ENCODE assay signal across 17 cellular contexts in the genomic region with DNA sequence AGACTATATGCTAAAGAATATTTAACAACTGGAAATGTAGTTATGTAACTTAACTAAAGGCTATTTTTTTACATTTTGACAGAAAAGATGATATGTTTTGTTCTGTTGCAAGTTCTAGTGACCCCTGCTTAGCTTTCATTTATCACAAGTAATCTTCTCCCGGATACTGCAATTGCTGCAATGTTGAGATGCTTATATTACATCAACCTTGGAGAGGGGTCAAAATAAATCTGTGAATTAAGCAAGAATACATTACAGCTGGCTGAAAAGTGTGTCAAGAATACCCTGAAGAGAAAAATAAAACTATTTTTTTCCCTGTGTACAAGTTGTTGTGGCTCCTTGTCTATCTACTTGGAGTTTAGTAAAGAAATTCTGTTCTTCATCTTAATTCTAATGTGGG.
DNase-seq lines count a peak whose midpoint lies in the region; ATAC-seq and TF ChIP-seq lines count a peak whose summit lies in the region.
"Had no signal": no experiment of that assay in that cellular context is flagged by ENCODE, and none has a peak within 500 bp of the region (broad histone marks: within the 10 kb centered on the region; RNA-seq: fewer than 3 reads in every experiment).

No MANE protein-coding gene starts in this region.

- no peak overlapping the region for H3K18ac ChIP-seq in IMR-90 (ENCODE audit: low read depth, low read length)
- H3K18ac ChIP-seq in mesenchymal stem cell (ENCODE audit: low read depth in 1 of 2, low read length in 2 of 2), result no peak overlapping the region

- in situ Hi-C loops in IMR-90 (cut with MboI; ENCODE audit: low sequenced_read_pairs), result no loop called here

- H3K9me3 ChIP-seq in IMR-90 (ENCODE audit: control insufficient read depth, insufficient read depth, low read length), result no peaks in the 10 kb centered on the region
- H3K9me3 ChIP-seq in mesenchymal stem cell (ENCODE audit: control insufficient read depth, low read length), result no peaks in the 10 kb centered on the region
- H3K9me3 ChIP-seq: BLaER1, Caco-2 had no signal

- DNase-seq in IMR-90 (peak; percentile 12), fibroblast of pulmonary artery (ENCODE audit: low read depth) (peak; percentile 13), mesenchymal stem cell (peak; percentile 2), activated gamma-delta T cell treated with Interleukin-2 at 50 U/mL for 16 hours (no peak), NCI-H2081 (lab: John Stamatoyannopoulos, UW) (no peak)
- DNase-seq: Caco-2; CD4-positive, CD25-positive, alpha-beta regulatory T cell; CD8-positive, alpha-beta T cell; DMS153; DND-41; H9 had no signal

- ATAC-seq in IMR-90 (ENCODE audit: low read depth) (peak; percentile 68), GM18511 (IDR thresholded peaks at IDR 0.05; ENCODE audit: unreplicated experiment) (no peak)
- ATAC-seq: CD8-positive, alpha-beta T cell; GM23338; HCT116 had no signal

- no peak overlapping the region for H2BK5ac ChIP-seq in IMR-90 (ENCODE audit: low read depth, low read length, poor library complexity, severe bottlenecking)
- no peak overlapping the region for H2BK5ac ChIP-seq in mesenchymal stem cell (ENCODE audit: low read depth, low read length, poor library complexity, severe bottlenecking)

- H3K27ac ChIP-seq in IMR-90 (ENCODE audit: insufficient read depth, low read length), result no peak overlapping the region; the same call in 1 of the 2 replicates
- no peak overlapping the region for H3K27ac ChIP-seq in mesenchymal stem cell (ENCODE audit: low read length, poor library complexity, severe bottlenecking)
- H3K27ac ChIP-seq: 22Rv1, BLaER1, C4-2B had no signal

- H4K20me1 ChIP-seq in IMR-90 (ENCODE audit: insufficient read depth, low read length), result no peaks in the 10 kb centered on the region
- H4K20me1 ChIP-seq: BLaER1 had no signal

- no peak overlapping the region for H2AK9ac ChIP-seq in IMR-90 (replicated peaks; ENCODE audit: low read depth, low read length, poor library complexity)

- no peak overlapping the region for H2BK120ac ChIP-seq in IMR-90 (ENCODE audit: low read depth, low read length)
- no peak overlapping the region for H2BK120ac ChIP-seq in mesenchymal stem cell (ENCODE audit: low read depth, low read length)

- no CpG with 5 or more reads among the region's 1 CpG for WGBS in IMR-90 (ENCODE audit: extremely low coverage in 2 of 2, insufficient read length in 1 of 2), 2 experiments
- no CpG with 5 or more reads among the region's 1 CpG for WGBS in mesenchymal stem cell

- no peak overlapping the region for H3K4me2 ChIP-seq in IMR-90 (ENCODE audit: low read depth, low read length)
- no peak overlapping the region for H3K4me2 ChIP-seq in mesenchymal stem cell (ENCODE audit: low read length, poor library complexity, severe bottlenecking)
- H3K4me2 ChIP-seq: BLaER1, GM23338 had no signal

- no peak overlapping the region for H3K56ac ChIP-seq in IMR-90 (ENCODE audit: extremely low read depth, insufficient read depth, low read length)

- POLR2A ChIA-PET in IMR-90 (lab: Charles Lee; ENCODE audit: unreplicated experiment), result no interaction called here

- H3K4me1 ChIP-seq in IMR-90 (ENCODE audit: control insufficient read depth, insufficient read depth, low read length) (no peaks in the 10 kb centered on the region; the same call in 1 of the 2 replicates), mesenchymal stem cell (ENCODE audit: control insufficient read depth, insufficient read depth, low read depth, low read length) (no peaks in the 10 kb centered on the region)
- H3K4me1 ChIP-seq: BLaER1, Caco-2 had no signal

- H3K14ac ChIP-seq in IMR-90 (replicated peaks; ENCODE audit: low read depth, low read length) (no peak overlapping the region), mesenchymal stem cell (ENCODE audit: low read length in 2 of 2) (no peak overlapping the region)

- no TSS peak for BruUV-seq in IMR-90 (replicated peaks; lab: Mats Ljungman, UMichigan)

- H2BK20ac ChIP-seq in IMR-90 (ENCODE audit: low read depth, low read length), result no peak overlapping the region

- CTCF ChIA-PET in IMR-90 (lab: Yijun Ruan, JAX), result no interaction called here

- TF ChIP-seq CTCF in IMR-90 (conservative IDR thresholded peaks at IDR 0.05; ENCODE audit: low read depth, low read length) (no peak), fibroblast of pulmonary artery (IDR thresholded peaks at IDR 0.05; ENCODE audit: low read length, missing control alignments) (no peak)

- no peaks in the 10 kb centered on the region for H3K9me1 ChIP-seq in IMR-90 (ENCODE audit: insufficient read depth, low read length)

- H4K5ac ChIP-seq in IMR-90 (ENCODE audit: low read depth, low read length), result no peak overlapping the region

- H3K23ac ChIP-seq in IMR-90 (ENCODE audit: low read depth, low read length), result no peak overlapping the region
- H3K23ac ChIP-seq in mesenchymal stem cell (ENCODE audit: low read length in 2 of 2), result no peak overlapping the region

- intact Hi-C loops in IMR-90 (cut with micrococcal nuclease), result no loop called here

- H4K8ac ChIP-seq in IMR-90 (ENCODE audit: low read depth in 2 of 2, low read length in 2 of 2) (no peak overlapping the region), mesenchymal stem cell (ENCODE audit: low read length) (no peak overlapping the region)

- H3K36me3 ChIP-seq in IMR-90 (ENCODE audit: control insufficient read depth, insufficient read depth, low read length), result no peaks in the 10 kb centered on the region
- H3K36me3 ChIP-seq in mesenchymal stem cell (ENCODE audit: control insufficient read depth in 1 of 2, insufficient read depth in 2 of 2, low read depth in 1 of 2, low read length in 2 of 2), result no peaks in the 10 kb centered on the region
- H3K36me3 ChIP-seq: BLaER1 had no signal

- no peak for TF ChIP-seq RAD21 in IMR-90 (IDR thresholded peaks at IDR 0.05; ENCODE audit: low read length)

- TF ChIP-seq POLR2A in IMR-90 (IDR thresholded peaks at IDR 0.05; ENCODE audit: low read depth, low read length), result no peak

- H3K4me3 ChIP-seq in IMR-90 (ENCODE audit: insufficient read depth, low read depth, low read length) (no peak overlapping the region), fibroblast of pulmonary artery (replicated peaks; ENCODE audit: low read depth, low read length) (no peak overlapping the region), mesenchymal stem cell (ENCODE audit: insufficient read depth in 1 of 2, low read depth in 1 of 2, low read length in 2 of 2) (no peak overlapping the region)
- H3K4me3 ChIP-seq: BLaER1, GM23338 had no signal

- no peak overlapping the region for H3K9ac ChIP-seq in IMR-90 (ENCODE audit: low read depth, low read length)
- H3K9ac ChIP-seq in mesenchymal stem cell (ENCODE audit: low read length), result no peak overlapping the region
- H3K9ac ChIP-seq: BLaER1 had no signal

- H4K91ac ChIP-seq in IMR-90 (ENCODE audit: insufficient read depth, low read depth, low read length) (no peak overlapping the region), mesenchymal stem cell (ENCODE audit: low read length) (no peak overlapping the region)

- H3K27me3 ChIP-seq in IMR-90 (ENCODE audit: control insufficient read depth, insufficient read depth, low read length), result no peaks in the 10 kb centered on the region
- peaks cover 0 to 38% of the 10 kb centered on the region in 2 experiments for H3K27me3 ChIP-seq in mesenchymal stem cell (ENCODE audit: control insufficient read depth in 1 of 2, insufficient read depth in 1 of 2, low read length in 2 of 2)
- H3K27me3 ChIP-seq: BLaER1 had no signal

- H2AFZ ChIP-seq in IMR-90 (replicated peaks; ENCODE audit: low read length, poor library complexity) (no peak overlapping the region), mesenchymal stem cell (ENCODE audit: low read depth, low read length) (no peak overlapping the region)
- H2AFZ ChIP-seq: GM23338 had no signal

- no peak overlapping the region for H2BK15ac ChIP-seq in IMR-90 (ENCODE audit: low read depth, low read length)
- no peak overlapping the region for H2BK15ac ChIP-seq in mesenchymal stem cell (ENCODE audit: low read depth, poor library complexity, severe bottlenecking)

- dilution Hi-C loops in IMR-90 (cut with HindIII; ENCODE audit: low sequenced_read_pairs, unreplicated experiment), result no loop called here

- H3K4ac ChIP-seq in IMR-90 (ENCODE audit: low read depth, low read length), result no peak overlapping the region
- no peak overlapping the region for H3K4ac ChIP-seq in mesenchymal stem cell (ENCODE audit: low read depth in 1 of 2, low read length in 2 of 2)

- no peak overlapping the region for H2BK12ac ChIP-seq in mesenchymal stem cell (ENCODE audit: low read length in 2 of 2)

- H3K79me1 ChIP-seq in IMR-90 (ENCODE audit: low read depth in 1 of 2, low read length in 2 of 2) (no peaks in the 10 kb centered on the region), mesenchymal stem cell (replicated peaks; ENCODE audit: low read length, poor library complexity, severe bottlenecking) (no peaks in the 10 kb centered on the region)

- H2AK5ac ChIP-seq in IMR-90 (ENCODE audit: low read depth, low read length), result no peak overlapping the region
- no peak overlapping the region for H2AK5ac ChIP-seq in mesenchymal stem cell (ENCODE audit: low read length, severe bottlenecking)

TF ChIP-seq in IMR-90, 13 proteins besides CTCF, POLR2A, EP300 and RAD21 (continues in another document):
- TF ChIP-seq RFX5 (IDR thresholded peaks at IDR 0.05; ENCODE audit: low read depth, low read length) (no peak), CHD1 (IDR thresholded peaks at IDR 0.05; ENCODE audit: low read depth, low read length) (no peak), NFE2L2 (IDR thresholded peaks at IDR 0.05; ENCODE audit: low read depth, low read length) (no peak), RCOR1 (IDR thresholded peaks at IDR 0.05; ENCODE audit: insufficient replicate concordance, low read length) (no peak), BHLHE40 (IDR thresholded peaks at IDR 0.05; ENCODE audit: low read depth, low read length) (no peak), FOS (IDR thresholded peaks at IDR 0.05; ENCODE audit: low read depth, low read length) (no peak)
- TF ChIP-seq, protein P1, sequence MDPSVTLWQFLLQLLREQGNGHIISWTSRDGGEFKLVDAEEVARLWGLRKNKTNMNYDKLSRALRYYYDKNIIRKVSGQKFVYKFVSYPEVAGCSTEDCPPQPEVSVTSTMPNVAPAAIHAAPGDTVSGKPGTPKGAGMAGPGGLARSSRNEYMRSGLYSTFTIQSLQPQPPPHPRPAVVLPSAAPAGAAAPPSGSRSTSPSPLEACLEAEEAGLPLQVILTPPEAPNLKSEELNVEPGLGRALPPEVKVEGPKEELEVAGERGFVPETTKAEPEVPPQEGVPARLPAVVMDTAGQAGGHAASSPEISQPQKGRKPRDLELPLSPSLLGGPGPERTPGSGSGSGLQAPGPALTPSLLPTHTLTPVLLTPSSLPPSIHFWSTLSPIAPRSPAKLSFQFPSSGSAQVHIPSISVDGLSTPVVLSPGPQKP (IDR thresholded peaks at IDR 0.05; ENCODE audit: borderline replicate concordance, low read depth, low read length), result no peak
- TF ChIP-seq, protein P2, sequence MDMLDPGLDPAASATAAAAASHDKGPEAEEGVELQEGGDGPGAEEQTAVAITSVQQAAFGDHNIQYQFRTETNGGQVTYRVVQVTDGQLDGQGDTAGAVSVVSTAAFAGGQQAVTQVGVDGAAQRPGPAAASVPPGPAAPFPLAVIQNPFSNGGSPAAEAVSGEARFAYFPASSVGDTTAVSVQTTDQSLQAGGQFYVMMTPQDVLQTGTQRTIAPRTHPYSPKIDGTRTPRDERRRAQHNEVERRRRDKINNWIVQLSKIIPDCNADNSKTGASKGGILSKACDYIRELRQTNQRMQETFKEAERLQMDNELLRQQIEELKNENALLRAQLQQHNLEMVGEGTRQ (IDR thresholded peaks at IDR 0.05; ENCODE audit: low read depth, low read length), result no peak

Comparison
In these comparisons a context has a peak if more than half of its experiments do, and no peak if none do; other contexts are left out.
1. DNase-seq: peak in IMR-90 (single experiment), fibroblast of pulmonary artery (single experiment) and mesenchymal stem cell (single experiment); none in activated gamma-delta T cell treated with Interleukin-2 at 50 U/mL for 16 hours (single experiment) and NCI-H2081 (0 of 2).